In the genomic region with DNA sequence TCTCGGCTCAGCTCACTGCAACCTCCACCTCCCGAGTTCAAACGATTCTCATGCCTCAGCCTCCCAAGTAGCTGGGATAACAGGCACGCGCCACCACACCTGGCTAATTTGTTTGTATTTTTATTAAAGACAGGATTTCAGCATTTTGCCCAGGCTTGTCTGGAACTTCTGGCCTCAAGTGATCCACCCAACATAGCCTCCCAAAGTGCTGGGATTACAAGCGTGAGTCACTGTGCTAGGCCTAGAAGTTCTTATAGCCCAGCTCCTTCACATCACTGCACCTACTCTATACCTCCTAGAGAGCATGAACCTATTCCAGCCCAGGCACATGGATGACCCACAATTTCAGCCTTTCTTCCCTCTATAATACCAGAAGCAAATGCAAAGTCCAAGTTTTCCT, we compare ENCODE assay signal across 18 cellular contexts. TPM values are rescaled to one million over a fixed set of nuclear protein-coding genes. Genes with fewer than 3 reads are reported as not detected.
A peak's percentile ranks its signal among the peaks of the same experiment; 100 is the strongest.
DNase-seq lines count a peak whose midpoint lies in the region; ATAC-seq, FAIRE-seq and TF ChIP-seq lines count a peak whose summit lies in the region.
"Had no signal": no experiment of that assay in that cellular context is flagged by ENCODE, and none has a peak within 500 bp of the region (broad histone marks: within the 10 kb centered on the region; RNA-seq: fewer than 3 reads in every experiment).

No MANE protein-coding gene starts in this region.

- CTCF ChIA-PET in activated CD4-positive, alpha-beta T cell treated with anti-CD3 and anti-CD28 coated beads, Interleukin-2, amount 10 ng/mL, durations not matched to agents 7 days and 5 days (lab: Charles Lee): interaction anchor here (1.6 kb wide), 1 partner anchor 10 kb away, joined by 3 read pairs; no protein-coding TSS in a partner anchor

- H3K36me3 Mint-ChIP-seq in activated CD4-positive, alpha-beta T cell treated with anti-CD3 and anti-CD28 coated beads, Interleukin-2, amount 10 ng/mL, durations not matched to agents 7 days and 5 days (ENCODE audit: low read depth): peaks cover 13% of the 10 kb centered on the region
- peaks cover 20% of the 10 kb centered on the region for H3K36me3 Mint-ChIP-seq in central memory CD8-positive, alpha-beta T cell (ENCODE audit: insufficient read depth)
- peaks cover 9% of the 10 kb centered on the region for H3K36me3 Mint-ChIP-seq in nephron progenitor cell (ENCODE audit: low read depth)

- TF ChIP-seq CTCF in DND-41 (IDR thresholded peaks at IDR 0.05; ENCODE audit: borderline replicate concordance, extremely low read depth, low read length, poor library complexity, severe bottlenecking) (no peak), nephron progenitor cell (IDR thresholded peaks at IDR 0.05) (no peak), left lung (IDR thresholded peaks at IDR 0.05) (no peak)

- H4K20me1 ChIP-seq in DND-41 (ENCODE audit: insufficient read depth, low read length): no peaks in the 10 kb centered on the region

- peak overlapping the region; percentile 33 for H3K4me3 Mint-ChIP-seq in activated CD4-positive, alpha-beta T cell treated with anti-CD3 and anti-CD28 coated beads, Interleukin-2, amount 10 ng/mL, durations not matched to agents 7 days and 5 days
- peak overlapping the region; percentile 95 for H3K4me3 Mint-ChIP-seq in central memory CD8-positive, alpha-beta T cell
- peak overlapping the region; percentile 35 for H3K4me3 Mint-ChIP-seq in nephron progenitor cell

- 0 out of 2 replicates have a peak overlapping the region, but pooled peaks have one; percentile 93 for H2AFZ ChIP-seq in DND-41 (ENCODE audit: low read depth, low read length)

- POLR2A ChIA-PET in activated CD4-positive, alpha-beta T cell treated with anti-CD3 and anti-CD28 coated beads, Interleukin-2, amount 10 ng/mL, durations not matched to agents 7 days and 5 days (lab: Charles Lee): no interaction called here

- no peak overlapping the region for H3K27ac Mint-ChIP-seq in activated CD4-positive, alpha-beta T cell treated with anti-CD3 and anti-CD28 coated beads, Interleukin-2, amount 10 ng/mL, durations not matched to agents 7 days and 5 days
- peak overlapping the region; percentile 92 for H3K27ac Mint-ChIP-seq in central memory CD8-positive, alpha-beta T cell (ENCODE audit: low read depth)
- H3K27ac Mint-ChIP-seq in nephron progenitor cell: no peak overlapping the region

- H3K9me3 ChIP-seq in DND-41 (ENCODE audit: insufficient read depth, low read length, severe bottlenecking) (no peaks in the 10 kb centered on the region), left lung (no peaks in the 10 kb centered on the region)

- no peak overlapping the region for H3K4me2 ChIP-seq in DND-41 (ENCODE audit: insufficient read depth, low read length)

- H3K4me1 ChIP-seq in DND-41 (ENCODE audit: insufficient read depth, low read length) (peaks cover 31% of the 10 kb centered on the region), left lung (peaks cover 9 to 67% of the 10 kb centered on the region in 2 donors)

- no peak for FAIRE-seq in RCC 7860 (lab: Jason Lieb, UNC)
- FAIRE-seq: small intestine had no signal

- intact Hi-C loops in left lung (cut with DNase I): no loop called here

- H3K27me3 ChIP-seq in DND-41 (ENCODE audit: insufficient read depth, low read length, poor library complexity) (no peaks in the 10 kb centered on the region), left lung (no peaks in the 10 kb centered on the region)

- ATAC-seq in DND-41 (ENCODE audit: insufficient read depth, low read depth) (no peak), left lung (no peak)
- no peak for ATAC-seq in central memory CD8-positive, alpha-beta T cell (replicated peaks; ENCODE audit: extremely low read depth, poor library complexity, severe bottlenecking)

- no peak for DNase-seq in activated CD4-positive, alpha-beta T cell treated with anti-CD3 and anti-CD28 coated beads, Interleukin-2, amount 10 ng/mL, durations not matched to agents 7 days and 5 days
- no peak for DNase-seq in activated CD4-positive, alpha-beta T cell treated with anti-CD3 and anti-CD28 coated beads for 48 hours
- DNase-seq in DND-41 (no peak), nephron progenitor cell (no peak), caudate nucleus (lab: John Stamatoyannopoulos, UW) (no peak), left lung (no peak), RCC 7860 (ENCODE audit: low spot score) (no peak)
- DNase-seq in central memory CD8-positive, alpha-beta T cell (ENCODE audit: low spot score in 2 of 2): no peak
- DNase-seq: activated CD8-positive, alpha-beta memory T cell treated with anti-CD3 and anti-CD28 coated beads for 24 hours; effector memory CD4-positive, alpha-beta T cell; EL; NCI-H2029; NCI-H526; posterior cingulate gyrus had no signal

- H3K4me3 ChIP-seq in DND-41 (ENCODE audit: low read depth in 1 of 2, low read length in 2 of 2) (no peak overlapping the region), left lung (no peak overlapping the region)

- peaks cover 12% of the 10 kb centered on the region for H3K27me3 Mint-ChIP-seq in activated CD4-positive, alpha-beta T cell treated with anti-CD3 and anti-CD28 coated beads, Interleukin-2, amount 10 ng/mL, durations not matched to agents 7 days and 5 days
- H3K27me3 Mint-ChIP-seq in central memory CD8-positive, alpha-beta T cell: no peaks in the 10 kb centered on the region
- peaks cover 34% of the 10 kb centered on the region for H3K27me3 Mint-ChIP-seq in nephron progenitor cell (ENCODE audit: low read depth, poor library complexity)

- H3K36me3 ChIP-seq in DND-41 (ENCODE audit: insufficient read depth, low read length): peaks cover 13% of the 10 kb centered on the region; the same call in 1 of the 2 replicates
- peaks cover 0 to 19% of the 10 kb centered on the region in 2 donors for H3K36me3 ChIP-seq in left lung

- H3K79me2 ChIP-seq in DND-41 (ENCODE audit: insufficient read depth, low read length): peaks cover 39% of the 10 kb centered on the region

- no peak overlapping the region for H3K9ac ChIP-seq in DND-41 (ENCODE audit: low read depth, low read length)

- no peak overlapping the region for H3K27ac ChIP-seq in DND-41 (ENCODE audit: low read length)
- H3K27ac ChIP-seq in caudate nucleus (ENCODE audit: low read depth, low read length): no peak overlapping the region
- no peak overlapping the region for H3K27ac ChIP-seq in left lung

- no peaks in the 10 kb centered on the region for H3K9me3 Mint-ChIP-seq in activated CD4-positive, alpha-beta T cell treated with anti-CD3 and anti-CD28 coated beads, Interleukin-2, amount 10 ng/mL, durations not matched to agents 7 days and 5 days
- no peaks in the 10 kb centered on the region for H3K9me3 Mint-ChIP-seq in central memory CD8-positive, alpha-beta T cell
- no peaks in the 10 kb centered on the region for H3K9me3 Mint-ChIP-seq in nephron progenitor cell

- peaks cover 38% of the 10 kb centered on the region for H3K4me1 Mint-ChIP-seq in activated CD4-positive, alpha-beta T cell treated with anti-CD3 and anti-CD28 coated beads, Interleukin-2, amount 10 ng/mL, durations not matched to agents 7 days and 5 days
- peaks cover 20% of the 10 kb centered on the region for H3K4me1 Mint-ChIP-seq in central memory CD8-positive, alpha-beta T cell
- H3K4me1 Mint-ChIP-seq in nephron progenitor cell: peaks cover 24% of the 10 kb centered on the region

RNA-seq across cellular contexts. Expression of a gene that starts 1.3 kb away (rescaled TPM):
- total RNA-seq in activated CD4-positive, alpha-beta T cell treated with anti-CD3 and anti-CD28 coated beads, Interleukin-2, amount 10 ng/mL, durations not matched to agents 7 days and 5 days: 10 to 100 TPM; 42.1 to 46.9 TPM
- 10 to 100 TPM; 36.7 to 49.2 TPM for total RNA-seq in left lung

RNA-seq across cellular contexts. Expression of a gene that starts 20.3 kb away (rescaled TPM):
- 10 to 100 TPM; 37.3 to 38.4 TPM for total RNA-seq in activated CD4-positive, alpha-beta T cell treated with anti-CD3 and anti-CD28 coated beads, Interleukin-2, amount 10 ng/mL, durations not matched to agents 7 days and 5 days
- total RNA-seq in left lung: 10 to 100 TPM; 17.5 to 22.4 TPM

RNA-seq across cellular contexts. Expression of a gene that starts 42.3 kb away (rescaled TPM):
- total RNA-seq in activated CD4-positive, alpha-beta T cell treated with anti-CD3 and anti-CD28 coated beads, Interleukin-2, amount 10 ng/mL, durations not matched to agents 7 days and 5 days: not detected
- under 1 TPM in 1 of 2 donors, not detected in 1; 0.37 TPM for total RNA-seq in left lung
- total RNA-seq: A673, cardiac septum, SK-MEL-5 had no signal

RNA-seq across cellular contexts. Expression of a gene that starts 58.4 kb away (rescaled TPM):
- 10 to 100 TPM; 24.1 to 24.6 TPM for total RNA-seq in activated CD4-positive, alpha-beta T cell treated with anti-CD3 and anti-CD28 coated beads, Interleukin-2, amount 10 ng/mL, durations not matched to agents 7 days and 5 days
- total RNA-seq in left lung: 10 to 100 TPM; 19.6 to 26.9 TPM

RNA-seq across cellular contexts. Expression of a gene that starts 59.3 kb away (rescaled TPM):
- 100 to 1,000 TPM; 117 to 129 TPM for total RNA-seq in activated CD4-positive, alpha-beta T cell treated with anti-CD3 and anti-CD28 coated beads, Interleukin-2, amount 10 ng/mL, durations not matched to agents 7 days and 5 days
- 100 to 1,000 TPM; 524 to 529 TPM for total RNA-seq in left lung

Comparison
In these comparisons a context has a peak if more than half of its experiments do, and no peak if none do; other contexts are left out.
1. H3K4me3 Mint-ChIP-seq: peak in every context shown above with its lines; median percentile 95 in central memory CD8-positive, alpha-beta T cell; 35 in nephron progenitor cell; 33 in activated CD4-positive, alpha-beta T cell treated with anti-CD3 and anti-CD28 coated beads, Interleukin-2, amount 10 ng/mL, durations not matched to agents 7 days and 5 days.